Comparison of ENCODE assay signal across 22 cellular contexts in the genomic region with DNA sequence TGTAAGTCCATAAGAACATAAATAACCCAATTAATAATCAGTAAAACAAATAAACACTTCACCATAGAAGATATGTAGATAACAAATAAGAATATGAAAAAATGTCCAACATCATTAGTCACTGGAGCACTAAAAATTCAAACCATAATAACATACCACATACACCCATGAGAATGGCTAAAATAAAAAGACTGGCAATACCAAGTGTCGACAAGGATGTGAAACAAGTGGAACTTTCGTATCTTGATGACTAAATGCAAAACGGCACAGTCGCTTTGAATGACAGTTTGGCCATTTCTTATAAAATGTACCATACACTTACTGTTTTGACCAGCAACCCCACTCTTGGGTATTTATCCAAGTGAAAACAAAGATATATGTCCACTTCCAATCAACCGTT.
"Had no signal": no experiment of that assay in that cellular context is flagged by ENCODE, and none has a peak within 500 bp of the region (broad histone marks: within the 10 kb centered on the region; RNA-seq: fewer than 3 reads in every experiment).

No MANE protein-coding gene starts in this region.

- H3K4me1 ChIP-seq: esophagus muscularis mucosa, foreskin keratinocyte, gastrocnemius medialis, heart right ventricle, left lung, lower lobe of right lung had no signal

- H3K4me3 ChIP-seq: coronary artery, dorsolateral prefrontal cortex, esophagus muscularis mucosa, gastrocnemius medialis, heart right ventricle, left lung, lower lobe of right lung, mucosa of descending colon had no signal

- FAIRE-seq: colon, endothelial cell of umbilical vein, islet of Langerhans, keratinocyte had no signal

- ATAC-seq: foreskin keratinocyte, gastrocnemius medialis, heart right ventricle, left cardiac atrium, left lung, left ventricle myocardium superior, lower lobe of right lung, mucosa of descending colon had no signal

- DNase-seq: dermis blood vessel endothelial cell; dorsolateral prefrontal cortex; effector CD4-positive, alpha-beta T cell; effector memory CD4-positive, alpha-beta T cell; foreskin keratinocyte; gastrocnemius medialis; glutamatergic neuron; heart right ventricle; hippocampal formation; left cardiac atrium; left lung; left ventricle myocardium superior; lower lobe of right lung; mesenchymal stem cell; mucosa of descending colon; naive B cell had no signal

- H3K27me3 ChIP-seq: dorsolateral prefrontal cortex, esophagus muscularis mucosa, foreskin keratinocyte, gastrocnemius medialis, heart right ventricle, left lung had no signal

- H3K27ac ChIP-seq: coronary artery, dorsolateral prefrontal cortex, esophagus muscularis mucosa, foreskin keratinocyte, gastrocnemius medialis, heart right ventricle, left lung, lower lobe of right lung had no signal
